In genomic region chr11:47488111-47488510, GRCh38 we compare ENCODE assay signal across 1 cellular context.
TF ChIP-seq lines count a peak whose summit lies in the region.

No MANE protein-coding gene starts in this region.

TF ChIP-seq in liver, 16 proteins besides CTCF, POLR2A, EP300 and RAD21 (continued from another document):
- TF ChIP-seq ATF3 (IDR thresholded peaks at IDR 0.05) = no peak
- peak; percentile 57 for TF ChIP-seq TAF1 (conservative IDR thresholded peaks at IDR 0.05)
- TF ChIP-seq SP1 (IDR thresholded peaks at IDR 0.05) = peak; percentile 60
- peak; percentile 93 for TF ChIP-seq YY1 (IDR thresholded peaks at IDR 0.05)
- TF ChIP-seq HNF4G (IDR thresholded peaks at IDR 0.05) = peak; percentile 57
- peak; percentile 64 to 66 for TF ChIP-seq HNF4A (conservative IDR thresholded peaks at IDR 0.05)
- no peak for TF ChIP-seq JUND (IDR thresholded peaks at IDR 0.05)
- TF ChIP-seq FOXA1 (IDR thresholded peaks at IDR 0.05) = no peak
- TF ChIP-seq NR2F2 (IDR thresholded peaks at IDR 0.05) = no peak
- no peak for TF ChIP-seq FOXA2 (IDR thresholded peaks at IDR 0.05)
TF ChIP-seq in liver: peak in this region for 11.
